ENCODE assay signal across 8 cellular contexts in genomic region chr9:129823163-129823933, GRCh38. TPM values are rescaled to one million over a fixed set of nuclear protein-coding genes. Genes with fewer than 3 reads are reported as not detected.
DNase-seq lines count a peak whose midpoint lies in the region; ATAC-seq and TF ChIP-seq lines count a peak whose summit lies in the region.

No MANE protein-coding gene starts in this region.

- BruUV-seq in PC-9 (replicated peaks; lab: Mats Ljungman, UMichigan): no TSS peak

- H3K4me1 ChIP-seq in PC-9 (replicated peaks; ENCODE audit: insufficient read depth) (no peaks in the 10 kb centered on the region; the same call in 1 of the 2 replicates), colonic mucosa (peaks cover 6% of the 10 kb centered on the region), right lobe of liver (peaks cover 0 to 5% (median 2%) of the 10 kb centered on the region in 4 donors), tibial artery (peaks cover 0 to 9% (median 7%) of the 10 kb centered on the region in 4 donors)

- no peaks in the 10 kb centered on the region for H3K9me2 ChIP-seq in PC-9 (ENCODE audit: insufficient read depth)

- H3K27ac ChIP-seq in PC-9 (no peak overlapping the region), colonic mucosa (peak overlapping the region; percentile 63), right lobe of liver (peak overlapping the region in 1 of 3 donors; percentile 74), tibial artery (peak overlapping the region; percentile 71 to 86)

- H3K79me2 ChIP-seq in PC-9 (ENCODE audit: low read depth): 0 out of 2 replicates have a peak, but pooled peaks cover 4% of the 10 kb centered on the region

- WGBS in right lobe of liver (ENCODE audit: insufficient coverage, low coverage, low lambda C conversion rate, missing lambda C conversion rate): 4% methylated on average over 17 of the region's 32 CpGs

- intact Hi-C loops in PC-9 (cut with micrococcal nuclease; ENCODE audit: unreplicated experiment): no loop called here
- intact Hi-C loops in colonic mucosa (cut with DNase I): no loop called here
- intact Hi-C loops in right lobe of liver (cut with DNase I): no loop called here
- intact Hi-C loops in tibial artery (cut with DNase I; ENCODE audit: low total_unique reads): no loop called here

- peak overlapping the region; percentile 88 for H2AFZ ChIP-seq in PC-9

- no peaks in the 10 kb centered on the region for H4K20me1 ChIP-seq in PC-9 (ENCODE audit: insufficient read depth)

- H3K36me3 ChIP-seq in PC-9 (ENCODE audit: low read depth) (peaks cover 24% of the 10 kb centered on the region), colonic mucosa (no peaks in the 10 kb centered on the region), right lobe of liver (peaks cover 0 to 50% (median 16%) of the 10 kb centered on the region in 4 donors), tibial artery (peaks cover 32 to 63% (median 42%) of the 10 kb centered on the region in 3 donors)

- H3K4me2 ChIP-seq in PC-9: peak overlapping the region; percentile 66

- CTCF ChIA-PET in PC-9 (lab: Charles Lee): no interaction called here

- no peak for TF ChIP-seq POLR2A in right lobe of liver (IDR thresholded peaks at IDR 0.05)

- peak; percentile 7 for ATAC-seq in GM19351 (IDR thresholded peaks at IDR 0.05; ENCODE audit: unreplicated experiment)
- ATAC-seq in right lobe of liver: peak; percentile 41 to 56 (median 46)
- no peak for ATAC-seq in GM21390 (IDR thresholded peaks at IDR 0.05; ENCODE audit: unreplicated experiment)

- DNase-seq in AG20443 (ENCODE audit: low spot score): peak; percentile 48
- peak in 1 of 2 experiments; percentile 25 for DNase-seq in PC-9
- DNase-seq in colonic mucosa: no peak
- DNase-seq in right lobe of liver: peak in 2 of 3 donors; percentile 41 to 55
- no peak for DNase-seq in tibial artery
- DNase-seq in NCI-H524 treated with DMSO at 0.1 percent for 48 hours (lab: John Stamatoyannopoulos, UW): no peak

- H3K27me3 ChIP-seq in PC-9 (ENCODE audit: insufficient read depth, low read depth): no peaks in the 10 kb centered on the region
- no peaks in the 10 kb centered on the region for H3K27me3 ChIP-seq in colonic mucosa
- H3K27me3 ChIP-seq in right lobe of liver: no peaks in the 10 kb centered on the region
- H3K27me3 ChIP-seq in tibial artery: no peaks in the 10 kb centered on the region

- H3K9ac ChIP-seq in colonic mucosa (ENCODE audit: low read depth in 2 of 2, low read length in 2 of 2): peak overlapping the region; percentile 76 to 78

- H3F3A ChIP-seq in PC-9 (ENCODE audit: insufficient read depth, low read depth): peaks cover 25% of the 10 kb centered on the region; the same call in 1 of the 2 replicates

- POLR2A ChIA-PET in PC-9 (lab: Charles Lee; ENCODE audit: unreplicated experiment): no interaction called here

- H3K4me3 ChIP-seq in PC-9 (peak overlapping the region; percentile 81), colonic mucosa (peak overlapping the region; percentile 79), right lobe of liver (peak overlapping the region; percentile 68 to 99 (median 86)), tibial artery (peak overlapping the region; percentile 89 to 97)

- TF ChIP-seq CTCF in PC-9 (conservative IDR thresholded peaks at IDR 0.05) (no peak), colonic mucosa (IDR thresholded peaks at IDR 0.05) (no peak), right lobe of liver (IDR thresholded peaks at IDR 0.05) (no peak), tibial artery (IDR thresholded peaks at IDR 0.05) (no peak)

- H3K9me3 ChIP-seq in PC-9 (ENCODE audit: insufficient read depth, low read depth): no peaks in the 10 kb centered on the region
- H3K9me3 ChIP-seq in colonic mucosa: no peaks in the 10 kb centered on the region
- no peaks in the 10 kb centered on the region for H3K9me3 ChIP-seq in right lobe of liver
- no peaks in the 10 kb centered on the region for H3K9me3 ChIP-seq in tibial artery

RNA-seq across cellular contexts. Expression of gene TOR1A, which starts 0.6 kb away (rescaled TPM):
- 33.8 and 43.5 TPM in 2 replicates for total RNA-seq in PC-9 (2021)
- total RNA-seq in colonic mucosa: 10 to 100 TPM; 31.0 to 31.1 TPM
- 10 to 100 TPM; 18.4 to 41.3 (median 23.0) TPM for total RNA-seq in right lobe of liver

RNA-seq across cellular contexts. Expression of gene C9orf78, which starts 11.7 kb away (rescaled TPM):
- total RNA-seq in PC-9 (2021) (39.2 and 51.7 TPM in 2 replicates), colonic mucosa (10 to 100 TPM; 38.7 to 45.5 TPM), right lobe of liver (10 to 100 TPM; 25.2 to 39.8 (median 33.5) TPM)

RNA-seq across cellular contexts. Expression of gene USP20, which starts 11.9 kb away (rescaled TPM):
- 22.1 and 27.8 TPM in 2 replicates for total RNA-seq in PC-9 (2021)
- total RNA-seq in colonic mucosa: 10 to 100 TPM; 14.7 to 20.0 TPM
- 10 to 100 TPM in 4 of 6 experiments, 1 to 10 TPM in 2; 7.5 to 14.0 (median 10.8) TPM for total RNA-seq in right lobe of liver

RNA-seq across cellular contexts. Expression of gene TOR1B, which starts 20.4 kb away (rescaled TPM):
- total RNA-seq in PC-9 (2021) (26.5 and 30.5 TPM in 2 replicates), colonic mucosa (10 to 100 TPM; 49.0 to 60.8 TPM), right lobe of liver (10 to 100 TPM; 16.1 to 30.7 (median 18.9) TPM)

Comparison
In these comparisons a context has a peak if more than half of its experiments do, and no peak if none do; other contexts are left out.
1. DNase-seq: peak in AG20443 (single experiment) and right lobe of liver (2 of 3); none in colonic mucosa (single experiment), tibial artery (0 of 2) and NCI-H524 treated with DMSO at 0.1 percent for 48 hours (single experiment).
2. Peak in every context shown above with its lines, with median percentiles within 50 percentile points of each other: H3K4me3 ChIP-seq.